Comparison of ENCODE assay signal across 9 cellular contexts in genomic region chr20:845967-846893, GRCh38. TPM values are rescaled to one million over a fixed set of nuclear protein-coding genes. Genes with fewer than 3 reads are reported as not detected.
DNase-seq lines count a peak whose midpoint lies in the region; ATAC-seq and TF ChIP-seq lines count a peak whose summit lies in the region.
"Had no signal": no experiment of that assay in that cellular context is flagged by ENCODE, and none has a peak within 500 bp of the region (broad histone marks: within the 10 kb centered on the region; RNA-seq: fewer than 3 reads in every experiment).

No MANE protein-coding gene starts in this region.

- TF ChIP-seq CTCF in RWPE1 (conservative IDR thresholded peaks at IDR 0.05; ENCODE audit: low read depth), result no peak
- no peak for TF ChIP-seq CTCF in endothelial cell (IDR thresholded peaks at IDR 0.05; ENCODE audit: unreplicated experiment)

- CTCF ChIA-PET in activated CD4-positive, alpha-beta T cell treated with anti-CD3 and anti-CD28 coated beads, Interleukin-2, amount 10 ng/mL, durations not matched to agents 7 days and 5 days (lab: Charles Lee), result interaction anchor here (1.0 to 1.6 kb wide), 3 partner anchors 8 to 38 kb away, joined by 3 to 5 read pairs (median 3); no protein-coding TSS in a partner anchor
- CTCF ChIA-PET in RWPE1 (lab: Yijun Ruan, JAX), result interaction anchor here (0.8 kb wide), 1 partner anchor 84 kb away, joined by 3 read pairs; no protein-coding TSS in a partner anchor

- H3K36me3 Mint-ChIP-seq in activated CD4-positive, alpha-beta T cell treated with anti-CD3 and anti-CD28 coated beads, Interleukin-2, amount 10 ng/mL, durations not matched to agents 7 days and 5 days (ENCODE audit: low read depth), result peaks cover 32% of the 10 kb centered on the region
- no peaks in the 10 kb centered on the region for H3K36me3 Mint-ChIP-seq in endothelial cell (ENCODE audit: low read depth, unreplicated experiment)
- H3K36me3 Mint-ChIP-seq in stimulated activated effector memory CD8-positive, alpha-beta T cell treated with anti-CD3 and anti-CD28 coated beads, Interleukin-12 subunit alpha, Interleukin-12 subunit beta, amount 100 ng/mL, for 72 hours, result peaks cover 15% of the 10 kb centered on the region

- H3K4me3 Mint-ChIP-seq in activated CD4-positive, alpha-beta T cell treated with anti-CD3 and anti-CD28 coated beads, Interleukin-2, amount 10 ng/mL, durations not matched to agents 7 days and 5 days, result peak overlapping the region; percentile 78
- peak overlapping the region; percentile 74 for H3K4me3 Mint-ChIP-seq in endothelial cell (ENCODE audit: unreplicated experiment)
- peak overlapping the region; percentile 85 for H3K4me3 Mint-ChIP-seq in stimulated activated effector memory CD8-positive, alpha-beta T cell treated with anti-CD3 and anti-CD28 coated beads, Interleukin-12 subunit alpha, Interleukin-12 subunit beta, amount 100 ng/mL, for 72 hours

- H3K27me3 Mint-ChIP-seq in activated CD4-positive, alpha-beta T cell treated with anti-CD3 and anti-CD28 coated beads, Interleukin-2, amount 10 ng/mL, durations not matched to agents 7 days and 5 days, result no peaks in the 10 kb centered on the region
- H3K27me3 Mint-ChIP-seq in endothelial cell (ENCODE audit: unreplicated experiment), result peaks cover 6% of the 10 kb centered on the region

- no peak for DNase-seq in activated CD4-positive, alpha-beta T cell treated with anti-CD3 and anti-CD28 coated beads, Interleukin-2, amount 10 ng/mL, durations not matched to agents 7 days and 5 days
- no peak for DNase-seq in activated CD4-positive, alpha-beta T cell treated with anti-CD3 and anti-CD28 coated beads for 1 hour
- DNase-seq in RWPE1 (ENCODE audit: low spot score) (no peak), endothelial cell (ENCODE audit: low spot score) (no peak), NCI-H774 (lab: John Stamatoyannopoulos, UW) (no peak)
- DNase-seq in stimulated activated effector memory CD8-positive, alpha-beta T cell treated with anti-CD3 and anti-CD28 coated beads, Interleukin-12 subunit alpha, Interleukin-12 subunit beta, amount 100 ng/mL, for 72 hours (ENCODE audit: low spot score in 2 of 2), result no peak
- DNase-seq in activated CD4-positive, CD25-positive, alpha-beta regulatory T cell treated with anti-CD3 and anti-CD28 coated beads, Interleukin-2, amount 50 U/mL, for 72 hours, result no peak
- DNase-seq in stimulated activated CD4-positive, alpha-beta T cell treated with anti-CD3 and anti-CD28 coated beads, Interleukin-2, amount 100 ng/mL, for 24 hours, result no peak
- DNase-seq: SHP77 had no signal

- H3K4me1 Mint-ChIP-seq in activated CD4-positive, alpha-beta T cell treated with anti-CD3 and anti-CD28 coated beads, Interleukin-2, amount 10 ng/mL, durations not matched to agents 7 days and 5 days, result peaks cover 70% of the 10 kb centered on the region
- H3K4me1 Mint-ChIP-seq in endothelial cell (ENCODE audit: unreplicated experiment), result peaks cover 28% of the 10 kb centered on the region
- H3K4me1 Mint-ChIP-seq in stimulated activated effector memory CD8-positive, alpha-beta T cell treated with anti-CD3 and anti-CD28 coated beads, Interleukin-12 subunit alpha, Interleukin-12 subunit beta, amount 100 ng/mL, for 72 hours, result peaks cover 57% of the 10 kb centered on the region

- H3K27ac ChIP-seq in RWPE1, result peak overlapping the region; percentile 97

- ATAC-seq in stimulated activated effector memory CD8-positive, alpha-beta T cell treated with anti-CD3 and anti-CD28 coated beads, Interleukin-12 subunit alpha, Interleukin-12 subunit beta, amount 100 ng/mL, for 72 hours, result peak; percentile 2

- peak overlapping the region; percentile 90 for H3K27ac Mint-ChIP-seq in activated CD4-positive, alpha-beta T cell treated with anti-CD3 and anti-CD28 coated beads, Interleukin-2, amount 10 ng/mL, durations not matched to agents 7 days and 5 days
- H3K27ac Mint-ChIP-seq in endothelial cell (ENCODE audit: unreplicated experiment), result peak overlapping the region; percentile 13
- H3K27ac Mint-ChIP-seq in stimulated activated effector memory CD8-positive, alpha-beta T cell treated with anti-CD3 and anti-CD28 coated beads, Interleukin-12 subunit alpha, Interleukin-12 subunit beta, amount 100 ng/mL, for 72 hours, result peak overlapping the region; percentile 93

- H3K9me3 Mint-ChIP-seq in activated CD4-positive, alpha-beta T cell treated with anti-CD3 and anti-CD28 coated beads, Interleukin-2, amount 10 ng/mL, durations not matched to agents 7 days and 5 days, result peaks cover 8% of the 10 kb centered on the region
- no peaks in the 10 kb centered on the region for H3K9me3 Mint-ChIP-seq in endothelial cell (ENCODE audit: unreplicated experiment)
- no peaks in the 10 kb centered on the region for H3K9me3 Mint-ChIP-seq in stimulated activated effector memory CD8-positive, alpha-beta T cell treated with anti-CD3 and anti-CD28 coated beads, Interleukin-12 subunit alpha, Interleukin-12 subunit beta, amount 100 ng/mL, for 72 hours

- POLR2A ChIA-PET in activated CD4-positive, alpha-beta T cell treated with anti-CD3 and anti-CD28 coated beads, Interleukin-2, amount 10 ng/mL, durations not matched to agents 7 days and 5 days (lab: Charles Lee), result no interaction called here
- POLR2A ChIA-PET in RWPE1 (lab: Yijun Ruan, JAX; ENCODE audit: low non-redundant PET), result interaction anchor here (0.8 kb wide), 1 partner anchor 13 kb away, joined by 3 read pairs; the partner anchor contains the start of gene FAM110A

RNA-seq across cellular contexts. Expression of gene FAM110A, which starts 12.7 kb away (rescaled TPM):
- 10 to 100 TPM; 27.6 to 30.2 TPM for total RNA-seq in activated CD4-positive, alpha-beta T cell treated with anti-CD3 and anti-CD28 coated beads, Interleukin-2, amount 10 ng/mL, durations not matched to agents 7 days and 5 days
- 7.2 TPM for total RNA-seq in endothelial cell (ENCODE audit: unreplicated experiment)

Comparison
In these comparisons a context has a peak if more than half of its experiments do, and no peak if none do; other contexts are left out.
1. H3K27ac Mint-ChIP-seq: peak in every context shown above with its lines; median percentile 93 in stimulated activated effector memory CD8-positive, alpha-beta T cell treated with anti-CD3 and anti-CD28 coated beads, Interleukin-12 subunit alpha, Interleukin-12 subunit beta, amount 100 ng/mL, for 72 hours; 90 in activated CD4-positive, alpha-beta T cell treated with anti-CD3 and anti-CD28 coated beads, Interleukin-2, amount 10 ng/mL, durations not matched to agents 7 days and 5 days; 13 in endothelial cell.